15 cellular contexts compared by ENCODE assay signal in the genomic region with DNA sequence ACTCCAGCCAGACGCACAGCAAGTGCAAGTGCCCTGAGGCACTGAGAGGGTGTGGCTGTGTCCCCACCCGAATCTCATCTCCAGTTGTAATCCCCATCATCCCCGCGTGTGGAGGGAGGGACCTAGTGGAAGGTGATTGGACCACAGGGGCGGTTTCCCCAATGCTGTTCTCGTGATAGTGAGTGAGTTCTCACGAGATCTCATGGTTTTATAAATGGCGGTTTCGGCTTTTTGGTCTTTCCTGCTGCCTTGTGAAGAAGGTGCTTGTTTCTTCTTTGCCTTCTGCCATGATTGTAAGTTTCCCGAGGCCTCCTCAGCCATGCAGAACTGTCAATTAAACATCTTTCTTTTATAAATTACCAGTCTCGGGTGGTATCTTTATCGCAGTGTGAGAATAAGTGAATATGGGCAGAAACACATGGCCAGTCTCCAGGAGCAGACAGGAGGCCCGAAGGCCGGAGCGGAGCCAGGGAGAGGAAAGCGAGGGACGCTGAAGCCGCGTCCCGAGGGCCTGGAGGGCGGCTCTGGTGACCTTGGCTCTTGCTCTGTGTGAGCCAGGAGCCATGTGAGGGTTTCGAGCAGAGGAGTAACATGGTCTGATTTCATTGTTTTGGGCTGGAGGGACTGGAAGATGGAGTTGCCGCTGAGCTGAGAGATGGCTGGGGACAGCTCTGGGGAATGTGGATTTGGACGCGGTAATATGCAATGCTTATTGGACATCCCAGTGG.
DNase-seq lines count a peak whose midpoint lies in the region; ATAC-seq and TF ChIP-seq lines count a peak whose summit lies in the region.
"Had no signal": no experiment of that assay in that cellular context is flagged by ENCODE, and none has a peak within 500 bp of the region (broad histone marks: within the 10 kb centered on the region; RNA-seq: fewer than 3 reads in every experiment).

No MANE protein-coding gene starts in this region.

- no peaks in the 10 kb centered on the region for H3K4me1 ChIP-seq in CD8-positive, alpha-beta memory T cell (ENCODE audit: insufficient read depth, low read length)
- H3K4me1 ChIP-seq in neural progenitor cell (peaks cover 6% of the 10 kb centered on the region), aorta (ENCODE audit: control insufficient read depth in 1 of 2, insufficient read depth in 2 of 2, low read length in 2 of 2) (no peaks in the 10 kb centered on the region)
- H3K4me1 ChIP-seq: HAP-1 had no signal

- H4K20me1 ChIP-seq in neural progenitor cell (ENCODE audit: low read depth): no peaks in the 10 kb centered on the region

- no peak overlapping the region for H3K4me3 Mint-ChIP-seq in CD8-positive, alpha-beta memory T cell
- H3K4me3 Mint-ChIP-seq in neural progenitor cell (no peak overlapping the region), natural killer cell (no peak overlapping the region), HFFc6 (no peak overlapping the region)

- H3K4me1 Mint-ChIP-seq in CD8-positive, alpha-beta memory T cell: no peaks in the 10 kb centered on the region
- peaks cover 42% of the 10 kb centered on the region for H3K4me1 Mint-ChIP-seq in neural progenitor cell
- no peaks in the 10 kb centered on the region for H3K4me1 Mint-ChIP-seq in natural killer cell
- no peaks in the 10 kb centered on the region for H3K4me1 Mint-ChIP-seq in HFFc6 (ENCODE audit: low read depth)
- H3K4me1 Mint-ChIP-seq: CD4-positive, CD25-positive, alpha-beta regulatory T cell had no signal

- peaks cover 4% of the 10 kb centered on the region for H3F3A ChIP-seq in neural progenitor cell (ENCODE audit: low read depth)

- H3K4me3 ChIP-seq in CD8-positive, alpha-beta memory T cell (ENCODE audit: low read length): no peak overlapping the region
- H3K4me3 ChIP-seq in LNCaP clone FGC (ENCODE audit: low read depth, low read length): 0 out of 2 replicates have a peak overlapping the region, but pooled peaks have one; percentile 15
- H3K4me3 ChIP-seq in neural progenitor cell: no peak overlapping the region
- H3K4me3 ChIP-seq in aorta (ENCODE audit: low read length in 2 of 2): no peak overlapping the region
- H3K4me3 ChIP-seq: BLaER1 treated with 17β-estradiol and CSF1 and Interleukin-3, amounts not matched to agents 10 nM and 100 nM; HAP-1 had no signal

- no peaks in the 10 kb centered on the region for H3K36me3 Mint-ChIP-seq in CD8-positive, alpha-beta memory T cell
- H3K36me3 Mint-ChIP-seq in neural progenitor cell (no peaks in the 10 kb centered on the region), natural killer cell (no peaks in the 10 kb centered on the region), HFFc6 (ENCODE audit: low read depth) (no peaks in the 10 kb centered on the region; the same call in 1 of the 2 replicates)
- H3K36me3 Mint-ChIP-seq: CD4-positive, CD25-positive, alpha-beta regulatory T cell had no signal

- peak overlapping the region; percentile 24 for H3K27ac ChIP-seq in CD8-positive, alpha-beta memory T cell (ENCODE audit: low read depth, low read length)
- H3K27ac ChIP-seq in neural progenitor cell (no peak overlapping the region), aorta (ENCODE audit: low read depth in 1 of 2, low read length in 2 of 2) (no peak overlapping the region)
- H3K27ac ChIP-seq: BLaER1 treated with 17β-estradiol and CSF1 and Interleukin-3, amounts not matched to agents 10 nM and 100 nM had no signal

- POLR2A ChIA-PET in CD8-positive, alpha-beta memory T cell (lab: Charles Lee): no interaction called here

- TF ChIP-seq CTCF in LNCaP clone FGC (IDR thresholded peaks at IDR 0.05; ENCODE audit: control insufficient read depth, extremely low read depth, insufficient read depth): no peak
- no peak for TF ChIP-seq CTCF in neural progenitor cell (IDR thresholded peaks at IDR 0.05)
- TF ChIP-seq CTCF in natural killer cell (IDR thresholded peaks at IDR 0.05): no peak
- no peak for TF ChIP-seq CTCF in HFFc6 (IDR thresholded peaks at IDR 0.05)

- H3K27me3 ChIP-seq in CD8-positive, alpha-beta memory T cell (ENCODE audit: insufficient read depth, low read length, poor library complexity, severe bottlenecking): peaks cover 4% of the 10 kb centered on the region
- H3K27me3 ChIP-seq in neural progenitor cell: no peaks in the 10 kb centered on the region
- no peaks in the 10 kb centered on the region for H3K27me3 ChIP-seq in aorta (ENCODE audit: control insufficient read depth in 1 of 2, insufficient read depth in 2 of 2, low read length in 1 of 2)

- peaks cover 11 to 30% of the 10 kb centered on the region in 2 donors for H3K27me3 Mint-ChIP-seq in CD8-positive, alpha-beta memory T cell
- H3K27me3 Mint-ChIP-seq in neural progenitor cell (ENCODE audit: insufficient read depth, low read depth) (peaks cover 32% of the 10 kb centered on the region), natural killer cell (ENCODE audit: low read depth in 2 of 2) (peaks cover 8 to 10% of the 10 kb centered on the region in 2 donors), HFFc6 (ENCODE audit: insufficient read depth) (0 out of 2 replicates have a peak, but pooled peaks cover 1% of the 10 kb centered on the region)

- no peak overlapping the region for H3K9ac ChIP-seq in neural progenitor cell
- H3K9ac ChIP-seq: BLaER1 treated with 17β-estradiol and CSF1 and Interleukin-3, amounts not matched to agents 10 nM and 100 nM had no signal

- DNase-seq in CD8-positive, alpha-beta memory T cell: no peak
- DNase-seq in LNCaP clone FGC (ENCODE audit: low read depth) (no peak), neural progenitor cell (ENCODE audit: low spot score) (no peak), aorta (peak; percentile 2 to 54), natural killer cell (no peak), mesenteric fat pad (ENCODE audit: low spot score) (no peak), HFFc6 (no peak)
- DNase-seq: ACHN; Calu3; CD4-positive, CD25-positive, alpha-beta regulatory T cell; DMS 273 treated with DMSO at 0.1 percent for 48 hours; IMR-90; KG1 had no signal

- no peak for ATAC-seq in aorta (ENCODE audit: low FRiP score)
- ATAC-seq in natural killer cell: no peak

- intact Hi-C loops in aorta (cut with DNase I) (no loop called here), natural killer cell (cut with micrococcal nuclease) (no loop called here)

- H3K79me2 ChIP-seq in neural progenitor cell (ENCODE audit: low read depth): no peaks in the 10 kb centered on the region

- H3K9me3 Mint-ChIP-seq in CD8-positive, alpha-beta memory T cell: no peaks in the 10 kb centered on the region
- H3K9me3 Mint-ChIP-seq in neural progenitor cell: peaks cover 6% of the 10 kb centered on the region
- H3K9me3 Mint-ChIP-seq in natural killer cell: no peaks in the 10 kb centered on the region
- peaks cover 69% of the 10 kb centered on the region for H3K9me3 Mint-ChIP-seq in HFFc6

- whole genome bisulfite sequencing in aorta, 2 donors: 78 to 79% methylated on average over 25 of the region's 25 CpGs

- no peak overlapping the region for H3K27ac Mint-ChIP-seq in CD8-positive, alpha-beta memory T cell
- H3K27ac Mint-ChIP-seq in neural progenitor cell (peak overlapping the region; percentile 4), natural killer cell (no peak overlapping the region), HFFc6 (no peak overlapping the region)

- CTCF ChIA-PET in CD8-positive, alpha-beta memory T cell (lab: Charles Lee): interaction anchor here (0.6 kb wide), 1 partner anchor 140 kb away, joined by 4 read pairs; no protein-coding TSS in a partner anchor

- no peaks in the 10 kb centered on the region for H3K9me3 ChIP-seq in CD8-positive, alpha-beta memory T cell (ENCODE audit: low read length)
- H3K9me3 ChIP-seq in neural progenitor cell (ENCODE audit: low read depth): no peaks in the 10 kb centered on the region
- no peaks in the 10 kb centered on the region for H3K9me3 ChIP-seq in aorta (ENCODE audit: control insufficient read depth, low read length)
- H3K9me3 ChIP-seq: HAP-1 had no signal

- no peak overlapping the region for H2AFZ ChIP-seq in neural progenitor cell (replicated peaks)

- no peaks in the 10 kb centered on the region for H3K36me3 ChIP-seq in CD8-positive, alpha-beta memory T cell (ENCODE audit: insufficient read depth, low read length)
- H3K36me3 ChIP-seq in neural progenitor cell: no peaks in the 10 kb centered on the region
- H3K36me3 ChIP-seq in aorta (ENCODE audit: control insufficient read depth in 1 of 2, insufficient read depth in 2 of 2, low read length in 1 of 2): no peaks in the 10 kb centered on the region
- H3K36me3 ChIP-seq: BLaER1 treated with 17β-estradiol and CSF1 and Interleukin-3, amounts not matched to agents 10 nM and 100 nM; HAP-1 had no signal

- no peak overlapping the region for H3K4me2 ChIP-seq in neural progenitor cell
- H3K4me2 ChIP-seq: BLaER1 treated with 17β-estradiol and CSF1 and Interleukin-3, amounts not matched to agents 10 nM and 100 nM had no signal

Comparison
In these comparisons a context has a peak if more than half of its experiments do, and no peak if none do; other contexts are left out.
1. DNase-seq: peak in aorta (2 of 2); none in CD8-positive, alpha-beta memory T cell (0 of 5), LNCaP clone FGC (single experiment), neural progenitor cell (single experiment), natural killer cell (single experiment), mesenteric fat pad (single experiment) and HFFc6 (single experiment).